In the genomic region with DNA sequence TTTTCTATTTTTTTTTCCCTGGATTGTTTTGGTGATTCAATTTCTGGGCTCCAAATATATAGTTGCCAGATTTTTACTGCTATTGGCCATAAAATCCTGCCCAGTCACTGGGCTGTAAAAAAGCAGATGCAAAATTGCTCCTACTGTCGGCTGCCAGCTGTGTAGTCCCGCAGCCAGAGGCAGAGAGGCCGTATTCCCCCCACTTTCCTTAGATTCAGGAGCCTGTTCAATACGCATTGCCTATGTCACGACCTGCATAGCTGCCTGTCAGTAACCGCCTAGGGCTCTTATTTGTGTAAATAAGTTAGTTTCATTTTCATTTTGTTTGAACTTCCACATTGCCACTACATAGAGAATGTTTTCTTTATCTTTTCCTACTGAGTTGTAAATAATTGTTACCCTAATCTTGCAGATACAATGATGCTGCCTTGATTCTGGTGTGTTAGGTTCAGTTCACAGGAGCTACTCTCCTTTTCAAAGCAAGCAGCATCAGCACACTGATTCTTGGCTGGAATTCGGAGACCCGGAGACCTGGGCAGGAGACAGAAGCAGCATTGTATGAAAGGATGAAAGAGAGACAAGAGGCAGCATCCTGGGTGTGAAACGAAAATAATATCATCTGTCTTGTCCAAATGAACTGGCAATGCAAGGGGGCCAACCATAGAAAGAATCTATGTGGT, we compare ENCODE assay signal across 8 cellular contexts. TPM values are rescaled to one million over a fixed set of nuclear protein-coding genes. Genes with fewer than 3 reads are reported as not detected.
DNase-seq lines count a peak whose midpoint lies in the region; ATAC-seq and TF ChIP-seq lines count a peak whose summit lies in the region.

No MANE protein-coding gene starts in this region.

- 0 out of 2 replicates have a peak, but pooled peaks have one; percentile 2 for TF ChIP-seq CTCF in 22Rv1 (IDR thresholded peaks at IDR 0.05)
- TF ChIP-seq CTCF in GM12864 (IDR thresholded peaks at IDR 0.05; ENCODE audit: low read depth, low read length, missing control alignments) = no peak
- peak in 2 of 56 donors; percentile 0 to 12 for TF ChIP-seq CTCF in dorsolateral prefrontal cortex (IDR thresholded peaks at IDR 0.05 in 54 of 56, conservative IDR thresholded peaks at IDR 0.05 in 2 of 56; ENCODE audit: low read depth in 1 of 56, partially characterized antibody in 56 of 56)

- ATAC-seq in HG02798 (IDR thresholded peaks at IDR 0.05; ENCODE audit: poor library complexity, unreplicated experiment) = peak; percentile 84

- DNase-seq in GM12864 (ENCODE audit: low read depth) = no peak
- DNase-seq in OCI-M1 (lab: John Stamatoyannopoulos, UW) = peak; percentile 84
- DNase-seq in dorsolateral prefrontal cortex = peak in 2 of 10 donors; percentile 12 to 14
- DNase-seq in NCI-H1694 (lab: John Stamatoyannopoulos, UW) = no peak
- DNase-seq in stimulated activated naive CD4-positive, alpha-beta T cell treated with Interleukin-2 at 50 U/mL for 16 hours (lab: John Stamatoyannopoulos, UW) = no peak

- H3K27me3 ChIP-seq in dorsolateral prefrontal cortex (peaks cover 0 to 2% (median 0%) of the 10 kb centered on the region in 45 donors), muscle layer of colon (ENCODE audit: control insufficient read depth in 1 of 2, insufficient read depth in 2 of 2, low read length in 2 of 2) (no peaks in the 10 kb centered on the region)

- H3K4me1 ChIP-seq in muscle layer of colon (ENCODE audit: insufficient read depth, low read length) = peaks cover 20% of the 10 kb centered on the region

- H3K9ac ChIP-seq in muscle layer of colon (ENCODE audit: low read length) = peak overlapping the region; percentile 15

- no peaks in the 10 kb centered on the region for H3K9me3 ChIP-seq in muscle layer of colon (ENCODE audit: low read length)

- H3K4me3 ChIP-seq in GM12864 (ENCODE audit: low read depth, low read length) (peak overlapping the region; percentile 42), dorsolateral prefrontal cortex (peak overlapping the region; percentile 16 to 72 (median 53)), muscle layer of colon (ENCODE audit: low read depth in 1 of 2, low read length in 2 of 2) (peak overlapping the region in 1 of 2 donors; percentile 55)

- intact Hi-C loops in dorsolateral prefrontal cortex (cut with DNase I) = loop anchor here in 1 of 2 donors (10.0 kb wide), 1 partner anchor 126 kb away; no protein-coding TSS in a partner anchor

- H3K27ac ChIP-seq in 22Rv1 = 0 out of 2 replicates have a peak overlapping the region, but pooled peaks have one; percentile 2
- H3K27ac ChIP-seq in dorsolateral prefrontal cortex = peak overlapping the region in 35 of 59 donors; percentile 9 to 76 (median 49)
- no peak overlapping the region for H3K27ac ChIP-seq in muscle layer of colon (ENCODE audit: low read depth, low read length)

- H3K36me3 ChIP-seq in muscle layer of colon (ENCODE audit: insufficient read depth, low read length) = no peaks in the 10 kb centered on the region

RNA-seq across cellular contexts. Expression of a gene that starts 46.0 kb away (rescaled TPM):
- total RNA-seq in dorsolateral prefrontal cortex = 10 to 100 TPM in 50 of 120 experiments, 1 to 10 TPM in 70; 5.0 to 18.6 (median 9.4) TPM
